1 cellular context compared by ENCODE assay signal in genomic region chr10:52308251-52309031, GRCh38.
TF ChIP-seq lines count a peak whose summit lies in the region.

No MANE protein-coding gene starts in this region.

TF ChIP-seq in HepG2, 621 proteins besides CTCF, POLR2A, EP300 and RAD21 (continued from another document and continues in another):
- no peak for TF ChIP-seq ZNF251 (CRISPR knock-in tag; IDR thresholded peaks at IDR 0.05)
- no peak for TF ChIP-seq ZNF616 (CRISPR knock-in tag; IDR thresholded peaks at IDR 0.05; ENCODE audit: low read depth)
- TF ChIP-seq ZBTB14 (CRISPR knock-in tag; IDR thresholded peaks at IDR 0.05), result no peak
- TF ChIP-seq ZNF629 (CRISPR knock-in tag; conservative IDR thresholded peaks at IDR 0.05), result no peak
- TF ChIP-seq TBP (CRISPR knock-in tag; IDR thresholded peaks at IDR 0.05), result no peak
- TF ChIP-seq DPF2 (CRISPR knock-in tag; IDR thresholded peaks at IDR 0.05; ENCODE audit: borderline replicate concordance, low read depth), result no peak
- no peak for TF ChIP-seq ELF1 (CRISPR knock-in tag; IDR thresholded peaks at IDR 0.05)
- 0 out of 2 replicates have a peak, but pooled peaks have one; percentile 21 for TF ChIP-seq HES4 (CRISPR knock-in tag; IDR thresholded peaks at IDR 0.05; ENCODE audit: borderline replicate concordance)
- no peak for TF ChIP-seq ZNF564 (CRISPR knock-in tag; IDR thresholded peaks at IDR 0.05)
- TF ChIP-seq FOSL1 (CRISPR knock-in tag; IDR thresholded peaks at IDR 0.05; ENCODE audit: borderline replicate concordance), result no peak
- TF ChIP-seq ARID3A (IDR thresholded peaks at IDR 0.05; ENCODE audit: low read depth, low read length), result peak; percentile 33; the same call in 1 of the 2 replicates
- TF ChIP-seq ZNF350 (CRISPR knock-in tag; IDR thresholded peaks at IDR 0.05; ENCODE audit: borderline replicate concordance, low read depth), result no peak; the same call in 1 of the 2 replicates
- no peak for TF ChIP-seq NFE2L2 (IDR thresholded peaks at IDR 0.05; ENCODE audit: low read length)
- TF ChIP-seq ZFP62 (CRISPR knock-in tag; IDR thresholded peaks at IDR 0.05), result no peak
- no peak for TF ChIP-seq ZNF556 (CRISPR knock-in tag; IDR thresholded peaks at IDR 0.05; ENCODE audit: borderline replicate concordance)
- 0 out of 2 replicates have a peak, but pooled peaks have one; percentile 61 for TF ChIP-seq ZSCAN20 (CRISPR knock-in tag; IDR thresholded peaks at IDR 0.05; ENCODE audit: borderline replicate concordance)
- TF ChIP-seq ZNF232 (CRISPR knock-in tag; IDR thresholded peaks at IDR 0.05; ENCODE audit: borderline replicate concordance), result peak; percentile 75; the same call in 1 of the 2 replicates
- TF ChIP-seq KAT2B (IDR thresholded peaks at IDR 0.05; ENCODE audit: borderline replicate concordance, low read depth, low read length), result no peak
- TF ChIP-seq EED (CRISPR knock-in tag; IDR thresholded peaks at IDR 0.05), result 0 out of 2 replicates have a peak, but pooled peaks have one; percentile 60
- TF ChIP-seq MBNL3 (CRISPR knock-in tag; conservative IDR thresholded peaks at IDR 0.05), result no peak
- 0 out of 2 replicates have a peak, but pooled peaks have one; percentile 70 for TF ChIP-seq ZNF766 (CRISPR knock-in tag; IDR thresholded peaks at IDR 0.05; ENCODE audit: borderline replicate concordance)
- TF ChIP-seq GABPA (IDR thresholded peaks at IDR 0.05; ENCODE audit: low read depth, low read length), result no peak
- TF ChIP-seq GABPA (CRISPR knock-in tag; IDR thresholded peaks at IDR 0.05; ENCODE audit: low read depth), result no peak
- no peak for TF ChIP-seq ZNF879 (CRISPR knock-in tag; IDR thresholded peaks at IDR 0.05)
- peak; percentile 41; the same call in 1 of the 2 replicates for TF ChIP-seq MED1 (CRISPR knock-in tag; IDR thresholded peaks at IDR 0.05)
- TF ChIP-seq SMARCE1 (IDR thresholded peaks at IDR 0.05; ENCODE audit: borderline replicate concordance), result no peak
- TF ChIP-seq SCMH1 (CRISPR knock-in tag; IDR thresholded peaks at IDR 0.05; ENCODE audit: borderline replicate concordance), result no peak
- no peak for TF ChIP-seq SRSF4 (IDR thresholded peaks at IDR 0.05; ENCODE audit: low read depth, low read length, poor library complexity, severe bottlenecking)
- no peak for TF ChIP-seq JUND (CRISPR knock-in tag; IDR thresholded peaks at IDR 0.05)
- peak; percentile 19; the same call in 1 of the 2 replicates for TF ChIP-seq SPEN (CRISPR knock-in tag; IDR thresholded peaks at IDR 0.05; ENCODE audit: low read depth)
- TF ChIP-seq MBD4 (IDR thresholded peaks at IDR 0.05; ENCODE audit: borderline replicate concordance, low read length), result no peak
- peak; percentile 67; the same call in 1 of the 2 replicates for TF ChIP-seq ZNF784 (CRISPR knock-in tag; IDR thresholded peaks at IDR 0.05; ENCODE audit: borderline replicate concordance)
- TF ChIP-seq PREB (CRISPR knock-in tag; IDR thresholded peaks at IDR 0.05), result no peak
- no peak for TF ChIP-seq GMEB2 (CRISPR knock-in tag; IDR thresholded peaks at IDR 0.05; ENCODE audit: low read depth)
- TF ChIP-seq ZNF335 (CRISPR knock-in tag; IDR thresholded peaks at IDR 0.05), result no peak
- no peak for TF ChIP-seq ZNF780A (CRISPR knock-in tag; IDR thresholded peaks at IDR 0.05)
- no peak for TF ChIP-seq FUBP1 (CRISPR knock-in tag; IDR thresholded peaks at IDR 0.05; ENCODE audit: borderline replicate concordance)
- TF ChIP-seq ATF1 (CRISPR knock-in tag; IDR thresholded peaks at IDR 0.05), result no peak
- TF ChIP-seq FOXO1 (CRISPR knock-in tag; IDR thresholded peaks at IDR 0.05), result no peak
- 0 out of 2 replicates have a peak, but pooled peaks have one; percentile 32 for TF ChIP-seq SP4 (CRISPR knock-in tag; IDR thresholded peaks at IDR 0.05)
- peak; percentile 64; the same call in 1 of the 2 replicates for TF ChIP-seq ZSCAN25 (CRISPR knock-in tag; IDR thresholded peaks at IDR 0.05)
- TF ChIP-seq RAD51 (IDR thresholded peaks at IDR 0.05; ENCODE audit: borderline replicate concordance), result no peak
- TF ChIP-seq CC2D1A (CRISPR knock-in tag; IDR thresholded peaks at IDR 0.05), result no peak
- TF ChIP-seq YEATS4 (CRISPR knock-in tag; IDR thresholded peaks at IDR 0.05; ENCODE audit: borderline replicate concordance), result peak; percentile 68; the same call in 1 of the 2 replicates
- peak; percentile 78; the same call in 1 of the 2 replicates for TF ChIP-seq AHDC1 (CRISPR knock-in tag; IDR thresholded peaks at IDR 0.05; ENCODE audit: borderline replicate concordance)
- peak; percentile 73; the same call in 1 of the 2 replicates for TF ChIP-seq EZH2 (conservative IDR thresholded peaks at IDR 0.05; ENCODE audit: low read depth, low read length)
- TF ChIP-seq ZFX (CRISPR knock-in tag; IDR thresholded peaks at IDR 0.05; ENCODE audit: low read depth), result peak; percentile 81
- peak; percentile 34; the same call in 1 of the 2 replicates for TF ChIP-seq SMAD1 (CRISPR knock-in tag; IDR thresholded peaks at IDR 0.05; ENCODE audit: borderline replicate concordance, low read depth)
- TF ChIP-seq ZBTB37 (CRISPR knock-in tag; IDR thresholded peaks at IDR 0.05), result no peak
- no peak for TF ChIP-seq NCOA5 (CRISPR knock-in tag; IDR thresholded peaks at IDR 0.05)
- no peak for TF ChIP-seq AKAP8 (CRISPR knock-in tag; IDR thresholded peaks at IDR 0.05)
- peak; percentile 67 for TF ChIP-seq ZMAT3 (CRISPR knock-in tag; conservative IDR thresholded peaks at IDR 0.05)
- no peak for TF ChIP-seq ZNF878 (CRISPR knock-in tag; IDR thresholded peaks at IDR 0.05)
- TF ChIP-seq CERS6 (CRISPR knock-in tag; IDR thresholded peaks at IDR 0.05), result 0 out of 2 replicates have a peak, but pooled peaks have one; percentile 15
- peak; percentile 17; the same call in 1 of the 2 replicates for TF ChIP-seq ZNF331 (CRISPR knock-in tag; IDR thresholded peaks at IDR 0.05)
- TF ChIP-seq ZNF256 (CRISPR knock-in tag; conservative IDR thresholded peaks at IDR 0.05), result no peak
